ENCODE assay signal across 1 cellular context in the genomic region with DNA sequence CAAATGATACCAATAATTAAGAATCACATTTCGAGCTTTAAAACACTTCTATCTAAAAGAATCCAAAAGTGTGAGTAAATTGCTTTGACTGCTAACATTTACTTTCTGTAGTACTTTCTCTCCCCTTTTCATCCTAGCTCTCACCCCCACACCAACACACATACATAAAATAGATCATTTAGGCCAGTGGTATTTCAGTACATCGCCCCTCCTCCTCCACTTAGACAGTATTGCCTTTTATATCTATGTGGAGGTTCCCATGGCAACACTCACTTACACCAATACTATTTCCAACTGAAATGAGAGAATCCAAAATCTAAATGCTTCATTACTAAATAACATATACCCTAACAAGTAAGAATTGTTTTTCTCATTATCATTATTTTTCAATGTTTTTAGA.
TF ChIP-seq lines count a peak whose summit lies in the region.

No MANE protein-coding gene starts in this region.

TF ChIP-seq in GM23338, 12 proteins besides CTCF, POLR2A, EP300 and RAD21:
- TF ChIP-seq CREB1 (CRISPR knock-in tag; IDR thresholded peaks at IDR 0.05; ENCODE audit: low read depth) (no peak), ZNF114 (CRISPR knock-in tag; IDR thresholded peaks at IDR 0.05) (no peak), JUNB (IDR thresholded peaks at IDR 0.05; ENCODE audit: unreplicated experiment) (no peak), POLR2AphosphoS5 (IDR thresholded peaks at IDR 0.05; ENCODE audit: low read depth) (no peak), EZH2 (IDR thresholded peaks at IDR 0.05; ENCODE audit: low read depth, unreplicated experiment) (no peak), STAT1 (IDR thresholded peaks at IDR 0.05; ENCODE audit: unreplicated experiment) (no peak), ZNF331 (CRISPR knock-in tag; IDR thresholded peaks at IDR 0.05; ENCODE audit: low read depth) (no peak), EZH2phosphoT487 (IDR thresholded peaks at IDR 0.05; ENCODE audit: unreplicated experiment) (no peak), NANOG (IDR thresholded peaks at IDR 0.05; ENCODE audit: borderline replicate concordance) (no peak)
- TF ChIP-seq, protein P1, sequence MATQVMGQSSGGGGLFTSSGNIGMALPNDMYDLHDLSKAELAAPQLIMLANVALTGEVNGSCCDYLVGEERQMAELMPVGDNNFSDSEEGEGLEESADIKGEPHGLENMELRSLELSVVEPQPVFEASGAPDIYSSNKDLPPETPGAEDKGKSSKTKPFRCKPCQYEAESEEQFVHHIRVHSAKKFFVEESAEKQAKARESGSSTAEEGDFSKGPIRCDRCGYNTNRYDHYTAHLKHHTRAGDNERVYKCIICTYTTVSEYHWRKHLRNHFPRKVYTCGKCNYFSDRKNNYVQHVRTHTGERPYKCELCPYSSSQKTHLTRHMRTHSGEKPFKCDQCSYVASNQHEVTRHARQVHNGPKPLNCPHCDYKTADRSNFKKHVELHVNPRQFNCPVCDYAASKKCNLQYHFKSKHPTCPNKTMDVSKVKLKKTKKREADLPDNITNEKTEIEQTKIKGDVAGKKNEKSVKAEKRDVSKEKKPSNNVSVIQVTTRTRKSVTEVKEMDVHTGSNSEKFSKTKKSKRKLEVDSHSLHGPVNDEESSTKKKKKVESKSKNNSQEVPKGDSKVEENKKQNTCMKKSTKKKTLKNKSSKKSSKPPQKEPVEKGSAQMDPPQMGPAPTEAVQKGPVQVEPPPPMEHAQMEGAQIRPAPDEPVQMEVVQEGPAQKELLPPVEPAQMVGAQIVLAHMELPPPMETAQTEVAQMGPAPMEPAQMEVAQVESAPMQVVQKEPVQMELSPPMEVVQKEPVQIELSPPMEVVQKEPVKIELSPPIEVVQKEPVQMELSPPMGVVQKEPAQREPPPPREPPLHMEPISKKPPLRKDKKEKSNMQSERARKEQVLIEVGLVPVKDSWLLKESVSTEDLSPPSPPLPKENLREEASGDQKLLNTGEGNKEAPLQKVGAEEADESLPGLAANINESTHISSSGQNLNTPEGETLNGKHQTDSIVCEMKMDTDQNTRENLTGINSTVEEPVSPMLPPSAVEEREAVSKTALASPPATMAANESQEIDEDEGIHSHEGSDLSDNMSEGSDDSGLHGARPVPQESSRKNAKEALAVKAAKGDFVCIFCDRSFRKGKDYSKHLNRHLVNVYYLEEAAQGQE (IDR thresholded peaks at IDR 0.05; ENCODE audit: unreplicated experiment) = no peak
- TF ChIP-seq, protein P2, sequence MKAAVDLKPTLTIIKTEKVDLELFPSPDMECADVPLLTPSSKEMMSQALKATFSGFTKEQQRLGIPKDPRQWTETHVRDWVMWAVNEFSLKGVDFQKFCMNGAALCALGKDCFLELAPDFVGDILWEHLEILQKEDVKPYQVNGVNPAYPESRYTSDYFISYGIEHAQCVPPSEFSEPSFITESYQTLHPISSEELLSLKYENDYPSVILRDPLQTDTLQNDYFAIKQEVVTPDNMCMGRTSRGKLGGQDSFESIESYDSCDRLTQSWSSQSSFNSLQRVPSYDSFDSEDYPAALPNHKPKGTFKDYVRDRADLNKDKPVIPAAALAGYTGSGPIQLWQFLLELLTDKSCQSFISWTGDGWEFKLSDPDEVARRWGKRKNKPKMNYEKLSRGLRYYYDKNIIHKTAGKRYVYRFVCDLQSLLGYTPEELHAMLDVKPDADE (IDR thresholded peaks at IDR 0.05) = no peak
- TF ChIP-seq, protein P3, sequence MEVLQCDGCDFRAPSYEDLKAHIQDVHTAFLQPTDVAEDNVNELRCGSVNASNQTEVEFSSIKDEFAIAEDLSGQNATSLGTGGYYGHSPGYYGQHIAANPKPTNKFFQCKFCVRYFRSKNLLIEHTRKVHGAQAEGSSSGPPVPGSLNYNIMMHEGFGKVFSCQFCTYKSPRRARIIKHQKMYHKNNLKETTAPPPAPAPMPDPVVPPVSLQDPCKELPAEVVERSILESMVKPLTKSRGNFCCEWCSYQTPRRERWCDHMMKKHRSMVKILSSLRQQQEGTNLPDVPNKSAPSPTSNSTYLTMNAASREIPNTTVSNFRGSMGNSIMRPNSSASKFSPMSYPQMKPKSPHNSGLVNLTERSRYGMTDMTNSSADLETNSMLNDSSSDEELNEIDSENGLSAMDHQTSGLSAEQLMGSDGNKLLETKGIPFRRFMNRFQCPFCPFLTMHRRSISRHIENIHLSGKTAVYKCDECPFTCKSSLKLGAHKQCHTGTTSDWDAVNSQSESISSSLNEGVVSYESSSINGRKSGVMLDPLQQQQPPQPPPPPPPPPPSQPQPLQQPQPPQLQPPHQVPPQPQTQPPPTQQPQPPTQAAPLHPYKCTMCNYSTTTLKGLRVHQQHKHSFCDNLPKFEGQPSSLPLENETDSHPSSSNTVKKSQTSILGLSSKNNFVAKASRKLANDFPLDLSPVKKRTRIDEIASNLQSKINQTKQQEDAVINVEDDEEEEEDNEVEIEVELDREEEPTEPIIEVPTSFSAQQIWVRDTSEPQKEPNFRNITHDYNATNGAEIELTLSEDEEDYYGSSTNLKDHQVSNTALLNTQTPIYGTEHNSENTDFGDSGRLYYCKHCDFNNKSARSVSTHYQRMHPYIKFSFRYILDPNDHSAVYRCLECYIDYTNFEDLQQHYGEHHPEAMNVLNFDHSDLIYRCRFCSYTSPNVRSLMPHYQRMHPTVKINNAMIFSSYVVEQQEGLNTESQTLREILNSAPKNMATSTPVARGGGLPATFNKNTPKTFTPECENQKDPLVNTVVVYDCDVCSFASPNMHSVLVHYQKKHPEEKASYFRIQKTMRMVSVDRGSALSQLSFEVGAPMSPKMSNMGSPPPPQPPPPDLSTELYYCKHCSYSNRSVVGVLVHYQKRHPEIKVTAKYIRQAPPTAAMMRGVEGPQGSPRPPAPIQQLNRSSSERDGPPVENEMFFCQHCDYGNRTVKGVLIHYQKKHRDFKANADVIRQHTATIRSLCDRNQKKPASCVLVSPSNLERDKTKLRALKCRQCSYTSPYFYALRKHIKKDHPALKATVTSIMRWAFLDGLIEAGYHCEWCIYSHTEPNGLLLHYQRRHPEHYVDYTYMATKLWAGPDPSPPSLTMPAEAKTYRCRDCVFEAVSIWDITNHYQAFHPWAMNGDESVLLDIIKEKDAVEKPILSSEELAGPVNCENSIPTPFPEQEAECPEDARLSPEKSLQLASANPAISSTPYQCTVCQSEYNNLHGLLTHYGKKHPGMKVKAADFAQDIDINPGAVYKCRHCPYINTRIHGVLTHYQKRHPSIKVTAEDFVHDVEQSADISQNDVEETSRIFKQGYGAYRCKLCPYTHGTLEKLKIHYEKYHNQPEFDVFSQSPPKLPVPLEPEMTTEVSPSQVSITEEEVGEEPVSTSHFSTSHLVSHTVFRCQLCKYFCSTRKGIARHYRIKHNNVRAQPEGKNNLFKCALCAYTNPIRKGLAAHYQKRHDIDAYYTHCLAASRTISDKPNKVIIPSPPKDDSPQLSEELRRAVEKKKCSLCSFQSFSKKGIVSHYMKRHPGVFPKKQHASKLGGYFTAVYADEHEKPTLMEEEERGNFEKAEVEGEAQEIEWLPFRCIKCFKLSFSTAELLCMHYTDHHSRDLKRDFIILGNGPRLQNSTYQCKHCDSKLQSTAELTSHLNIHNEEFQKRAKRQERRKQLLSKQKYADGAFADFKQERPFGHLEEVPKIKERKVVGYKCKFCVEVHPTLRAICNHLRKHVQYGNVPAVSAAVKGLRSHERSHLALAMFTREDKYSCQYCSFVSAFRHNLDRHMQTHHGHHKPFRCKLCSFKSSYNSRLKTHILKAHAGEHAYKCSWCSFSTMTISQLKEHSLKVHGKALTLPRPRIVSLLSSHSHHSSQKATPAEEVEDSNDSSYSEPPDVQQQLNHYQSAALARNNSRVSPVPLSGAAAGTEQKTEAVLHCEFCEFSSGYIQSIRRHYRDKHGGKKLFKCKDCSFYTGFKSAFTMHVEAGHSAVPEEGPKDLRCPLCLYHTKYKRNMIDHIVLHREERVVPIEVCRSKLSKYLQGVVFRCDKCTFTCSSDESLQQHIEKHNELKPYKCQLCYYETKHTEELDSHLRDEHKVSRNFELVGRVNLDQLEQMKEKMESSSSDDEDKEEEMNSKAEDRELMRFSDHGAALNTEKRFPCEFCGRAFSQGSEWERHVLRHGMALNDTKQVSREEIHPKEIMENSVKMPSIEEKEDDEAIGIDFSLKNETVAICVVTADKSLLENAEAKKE (CRISPR knock-in tag; IDR thresholded peaks at IDR 0.05) = no peak
